1 cellular context compared by ENCODE assay signal in the genomic region with DNA sequence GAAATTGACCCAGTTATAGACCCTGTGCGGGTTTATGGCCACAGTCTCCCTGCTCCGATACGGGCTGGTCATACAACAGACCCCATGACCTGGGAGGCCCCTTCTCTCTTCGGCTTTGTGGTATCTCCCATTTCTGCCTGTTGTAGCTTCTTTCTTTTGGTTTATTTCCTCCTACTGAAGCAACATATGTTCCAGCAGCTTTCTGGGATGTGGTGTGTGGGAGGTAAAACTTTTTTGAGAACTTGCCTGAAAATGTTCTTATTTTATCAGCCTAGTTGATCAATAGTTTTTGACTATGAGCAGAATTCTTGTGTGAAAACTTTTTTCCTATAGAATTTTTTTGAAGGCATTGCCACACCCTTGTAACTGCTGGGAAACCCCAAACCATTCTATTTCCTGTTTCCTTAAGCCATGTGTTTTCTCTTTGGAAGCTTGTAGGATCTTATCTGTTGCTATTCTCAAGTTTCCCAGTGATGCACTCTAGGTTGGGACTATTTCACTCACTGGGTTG.
TF ChIP-seq lines count a peak whose summit lies in the region.

No MANE protein-coding gene starts in this region.

TF ChIP-seq in HepG2, 621 proteins besides CTCF, POLR2A, EP300 and RAD21 (continued from another document):
- TF ChIP-seq, protein P1, sequence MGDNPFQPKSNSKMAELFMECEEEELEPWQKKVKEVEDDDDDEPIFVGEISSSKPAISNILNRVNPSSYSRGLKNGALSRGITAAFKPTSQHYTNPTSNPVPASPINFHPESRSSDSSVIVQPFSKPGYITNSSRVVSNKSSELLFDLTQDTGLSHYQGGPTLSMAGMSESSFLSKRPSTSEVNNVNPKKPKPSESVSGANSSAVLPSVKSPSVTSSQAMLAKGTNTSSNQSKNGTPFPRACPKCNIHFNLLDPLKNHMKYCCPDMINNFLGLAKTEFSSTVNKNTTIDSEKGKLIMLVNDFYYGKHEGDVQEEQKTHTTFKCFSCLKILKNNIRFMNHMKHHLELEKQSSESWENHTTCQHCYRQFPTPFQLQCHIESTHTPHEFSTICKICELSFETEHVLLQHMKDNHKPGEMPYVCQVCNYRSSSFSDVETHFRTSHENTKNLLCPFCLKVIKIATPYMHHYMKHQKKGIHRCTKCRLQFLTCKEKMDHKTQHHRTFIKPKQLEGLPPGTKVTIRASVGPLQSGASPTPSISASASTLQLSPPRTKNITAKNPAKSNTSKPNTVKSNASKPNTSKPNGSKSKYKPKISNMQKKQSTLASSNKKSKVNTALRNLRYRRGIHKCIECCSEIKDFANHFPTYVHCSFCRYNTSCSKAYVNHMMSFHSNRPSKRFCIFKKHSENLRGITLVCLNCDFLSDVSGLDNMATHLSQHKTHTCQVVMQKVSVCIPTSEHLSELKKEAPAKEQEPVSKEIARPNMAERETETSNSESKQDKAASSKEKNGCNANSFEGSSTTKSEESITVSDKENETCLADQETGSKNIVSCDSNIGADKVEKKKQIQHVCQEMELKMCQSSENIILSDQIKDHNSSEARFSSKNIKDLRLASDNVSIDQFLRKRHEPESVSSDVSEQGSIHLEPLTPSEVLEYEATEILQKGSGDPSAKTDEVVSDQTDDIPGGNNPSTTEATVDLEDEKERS (CRISPR knock-in tag; IDR thresholded peaks at IDR 0.05), result no peak
